ENCODE assay signal across 9 cellular contexts in the genomic region with DNA sequence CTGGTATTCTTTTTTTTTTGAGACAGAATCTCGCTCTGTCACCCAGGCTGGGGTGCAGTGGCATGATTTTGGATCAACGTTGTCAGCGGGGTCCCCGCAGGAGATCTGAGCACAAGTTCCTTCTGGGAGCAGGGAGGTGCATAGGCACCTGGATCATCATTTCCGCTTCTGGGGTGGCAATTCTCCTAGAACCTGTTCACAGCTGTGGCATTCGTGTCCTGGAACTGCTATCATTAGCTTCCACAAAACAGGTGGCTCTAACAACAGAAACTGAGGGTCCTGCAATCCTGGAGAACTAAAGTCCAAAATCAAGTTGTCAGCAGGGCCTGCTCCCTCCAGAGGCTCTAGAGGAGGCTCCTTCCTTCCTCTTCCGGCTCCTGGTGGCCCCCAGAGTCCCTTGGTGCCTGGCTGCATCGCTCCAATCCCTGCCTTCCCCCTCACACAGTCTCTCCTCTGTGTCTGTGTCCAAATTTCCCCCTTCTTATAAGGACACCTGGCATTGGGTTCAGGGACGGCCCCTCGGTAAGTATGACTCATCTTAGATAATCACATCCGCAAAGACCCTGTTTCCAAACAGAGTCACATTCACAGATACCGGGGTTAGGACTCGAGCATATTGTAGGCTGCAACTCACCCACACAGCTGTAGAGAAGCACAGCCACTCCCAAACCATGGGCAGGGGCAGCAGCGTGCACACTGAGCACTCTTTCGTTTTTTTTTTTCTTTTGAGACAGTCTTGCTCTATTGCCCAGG. TPM values are rescaled to one million over a fixed set of nuclear protein-coding genes. Genes with fewer than 3 reads are reported as not detected.
DNase-seq lines count a peak whose midpoint lies in the region; ATAC-seq, FAIRE-seq and TF ChIP-seq lines count a peak whose summit lies in the region.
"Had no signal": no experiment of that assay in that cellular context is flagged by ENCODE, and none has a peak within 500 bp of the region (broad histone marks: within the 10 kb centered on the region; RNA-seq: fewer than 3 reads in every experiment).

No MANE protein-coding gene starts in this region.

- H3K4me1 ChIP-seq in esophagus squamous epithelium: peaks cover 21 to 60% (median 30%) of the 10 kb centered on the region in 3 donors
- H3K4me1 ChIP-seq in heart right ventricle: peaks cover 0 to 25% (median 14%) of the 10 kb centered on the region in 9 donors
- no peaks in the 10 kb centered on the region for H3K4me1 ChIP-seq in breast epithelium

- DNase-seq in esophagus squamous epithelium (lab: John Stamatoyannopoulos, UW): no peak
- DNase-seq in heart right ventricle: no peak
- no peak for DNase-seq in pons (ENCODE audit: low spot score)
- DNase-seq in breast epithelium (ENCODE audit: low spot score in 2 of 2): no peak
- no peak for DNase-seq in H54 (ENCODE audit: insufficient read length, low spot score)

- ATAC-seq in GM18505 (IDR thresholded peaks at IDR 0.05; ENCODE audit: unreplicated experiment) (peak; percentile 47), GM21515 (IDR thresholded peaks at IDR 0.05; ENCODE audit: unreplicated experiment) (peak; percentile 43), HG03520 (IDR thresholded peaks at IDR 0.05; ENCODE audit: unreplicated experiment) (peak; percentile 46), heart right ventricle (no peak)

- H3K4me3 ChIP-seq in esophagus squamous epithelium (no peak overlapping the region), heart right ventricle (no peak overlapping the region), breast epithelium (no peak overlapping the region)

- intact Hi-C loops in esophagus squamous epithelium (cut with DNase I) (no loop called here), heart right ventricle (cut with DNase I) (no loop called here), breast epithelium (cut with DNase I; ENCODE audit: low total_unique reads) (no loop called here)

- H3K27me3 ChIP-seq in esophagus squamous epithelium: peaks cover 0 to 77% (median 0%) of the 10 kb centered on the region in 4 donors
- peaks cover 0 to 13% (median 5%) of the 10 kb centered on the region in 7 donors for H3K27me3 ChIP-seq in heart right ventricle
- H3K27me3 ChIP-seq in breast epithelium: no peaks in the 10 kb centered on the region

- FAIRE-seq in H54 (lab: Jason Lieb, UNC): no peak

- no peak for TF ChIP-seq CTCF in esophagus squamous epithelium (IDR thresholded peaks at IDR 0.05)
- no peak for TF ChIP-seq CTCF in heart right ventricle (IDR thresholded peaks at IDR 0.05)
- no peak for TF ChIP-seq CTCF in breast epithelium (IDR thresholded peaks at IDR 0.05)

- H3K27ac ChIP-seq in esophagus squamous epithelium (peak overlapping the region in 3 of 4 donors; percentile 22 to 87 (median 39)), heart right ventricle (no peak overlapping the region), breast epithelium (no peak overlapping the region)
- H3K27ac ChIP-seq: KMS-11 had no signal

- 44 to 53% methylated on average over 13 to 14 of the region's 15 CpGs for WGBS in esophagus squamous epithelium, 2 donors
- 53 to 59% methylated on average over 15 of the region's 15 CpGs for WGBS in heart right ventricle, 2 donors

- H3K9me3 ChIP-seq in esophagus squamous epithelium (no peaks in the 10 kb centered on the region), heart right ventricle (no peaks in the 10 kb centered on the region), breast epithelium (no peaks in the 10 kb centered on the region)

- H3K36me3 ChIP-seq in esophagus squamous epithelium (no peaks in the 10 kb centered on the region), heart right ventricle (no peaks in the 10 kb centered on the region), breast epithelium (no peaks in the 10 kb centered on the region)

- TF ChIP-seq POLR2A in GM18505 (IDR thresholded peaks at IDR 0.05; ENCODE audit: borderline replicate concordance, extremely low read depth, insufficient read depth, insufficient read length) (peak; percentile 37), esophagus squamous epithelium (IDR thresholded peaks at IDR 0.05) (no peak), breast epithelium (IDR thresholded peaks at IDR 0.05) (no peak), H54 (IDR thresholded peaks at IDR 0.05; ENCODE audit: low read depth, low read length) (no peak)

RNA-seq across cellular contexts. Expression of a gene that starts 43.5 kb away (rescaled TPM):
- total RNA-seq in esophagus squamous epithelium (10 to 100 TPM; 16.2 to 29.4 (median 21.5) TPM), heart right ventricle (10 to 100 TPM in 9 of 10 donors, 1 to 10 TPM in 1; 7.8 to 19.0 (median 12.9) TPM), breast epithelium (10 to 100 TPM; 25.9 to 35.6 (median 32.4) TPM)
- 10 to 100 TPM; 14.3 to 31.7 TPM for polyA plus RNA-seq in heart right ventricle

RNA-seq across cellular contexts. Expression of a gene that starts 60.0 kb away (rescaled TPM):
- total RNA-seq in esophagus squamous epithelium (100 to 1,000 TPM in 3 of 4 donors, 10 to 100 TPM in 1; 75.3 to 179 (median 145) TPM), heart right ventricle (10 to 100 TPM in 2 of 10 donors, 1 to 10 TPM in 8; 1.2 to 15.3 (median 4.1) TPM), breast epithelium (1 to 10 TPM in 2 of 3 donors, under 1 TPM in 1; 0.48 to 7.3 (median 5.9) TPM)
- polyA plus RNA-seq in heart right ventricle: 1 to 10 TPM; 3.5 to 4.7 TPM

Comparison
In these comparisons a context has a peak if more than half of its experiments do, and no peak if none do; other contexts are left out.
1. ATAC-seq: peak in GM18505 (single experiment), GM21515 (single experiment) and HG03520 (single experiment); none in heart right ventricle (0 of 8).
2. H3K27ac ChIP-seq: peak in esophagus squamous epithelium (3 of 4); none in heart right ventricle (0 of 10) and breast epithelium (0 of 2).
3. RNA of a gene that starts 60.0 kb away (total RNA-seq): 75.3 to 179 TPM in esophagus squamous epithelium; 0.48 to 7.3 TPM in breast epithelium and 1.2 to 15.3 TPM in heart right ventricle; every median in the first group is over 4 times any median in the second.